Comparison of ENCODE assay signal across 8 cellular contexts in the genomic region with DNA sequence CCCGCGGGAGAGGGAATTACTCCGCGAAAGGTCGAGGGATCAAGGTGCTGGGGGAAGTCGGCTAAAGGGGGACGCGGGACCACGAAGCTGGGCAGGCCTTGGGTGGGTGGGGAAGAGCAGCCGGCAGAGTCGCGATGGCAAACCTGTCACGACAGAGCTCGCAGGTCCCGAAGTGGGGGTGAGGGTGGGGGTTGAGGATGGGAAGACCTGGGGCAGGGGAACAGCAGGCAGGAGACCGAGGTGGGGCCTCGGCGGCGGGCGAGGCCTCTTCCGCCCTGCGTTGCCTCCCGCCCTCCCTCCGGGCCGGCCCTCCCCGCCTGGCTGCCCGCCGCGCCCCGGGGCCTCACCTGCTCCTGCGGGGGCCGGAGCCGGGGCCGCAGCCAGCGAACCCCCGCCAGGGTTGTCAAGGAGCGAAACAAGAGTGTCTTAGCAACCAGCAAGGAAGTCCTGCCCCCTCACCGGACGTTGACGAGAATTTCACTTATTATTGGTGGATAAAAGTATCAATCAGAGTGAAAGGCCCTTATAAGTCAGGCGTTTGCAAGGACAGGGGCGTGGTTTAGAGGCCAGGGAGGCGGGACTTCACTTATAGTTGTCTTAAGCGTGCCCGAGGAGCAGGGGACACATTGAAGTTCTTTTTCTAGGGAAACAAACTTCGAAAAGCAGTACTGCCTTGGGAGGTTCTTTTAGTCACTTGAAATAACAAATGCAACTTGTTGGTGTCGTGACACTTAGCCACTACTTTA. TPM values are rescaled to one million over a fixed set of nuclear protein-coding genes. Genes with fewer than 3 reads are reported as not detected.
DNase-seq lines count a peak whose midpoint lies in the region; ATAC-seq and TF ChIP-seq lines count a peak whose summit lies in the region.

A gene with protein sequence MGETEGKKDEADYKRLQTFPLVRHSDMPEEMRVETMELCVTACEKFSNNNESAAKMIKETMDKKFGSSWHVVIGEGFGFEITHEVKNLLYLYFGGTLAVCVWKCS (minus strand): TSS at position 423 of the 746 bp plus-strand sequence. CDS start 11,412 bp downstream, outside the sequence.

- peak within 1 kb of the TSS; percentile 90 for H3K4me3 ChIP-seq in left ventricle myocardium inferior
- H3K4me3 ChIP-seq in upper lobe of right lung: peak within 1 kb of the TSS; percentile 71

- H3K4me1 ChIP-seq in left ventricle myocardium inferior: peaks cover 29% of the 10 kb centered on the region
- peaks cover 16% of the 10 kb centered on the region for H3K4me1 ChIP-seq in upper lobe of right lung

- ATAC-seq in GM18498 (IDR thresholded peaks at IDR 0.05; ENCODE audit: unreplicated experiment) (peak; percentile 94), HG02938 (IDR thresholded peaks at IDR 0.05; ENCODE audit: unreplicated experiment) (peak; percentile 97), T-helper 17 cell (peak; percentile 99), upper lobe of right lung (peak; percentile 98)

- intact Hi-C loops in left ventricle myocardium inferior (cut with micrococcal nuclease): no loop called here
- intact Hi-C loops in posterior vena cava (cut with DNase I): no loop called here
- intact Hi-C loops in upper lobe of right lung (cut with DNase I): no loop called here

- H3K4me1 Mint-ChIP-seq in T-helper 17 cell: peaks cover 8% of the 10 kb centered on the region

- H3K36me3 ChIP-seq in left ventricle myocardium inferior (peaks cover 12% of the 10 kb centered on the region), upper lobe of right lung (peaks cover 9% of the 10 kb centered on the region)

- DNase-seq in NCI-H1694 treated with DMSO at 0.1 percent for 48 hours (lab: John Stamatoyannopoulos, UW): peak; percentile 93
- DNase-seq in T-helper 17 cell: peak; percentile 72 to 83 (median 80)
- peak; percentile 95 for DNase-seq in left ventricle myocardium inferior
- peak; percentile 97 for DNase-seq in posterior vena cava (ENCODE audit: low spot score)
- DNase-seq in upper lobe of right lung: peak; percentile 95

- peak within 1 kb of the TSS; percentile 94 for H3K4me3 Mint-ChIP-seq in T-helper 17 cell

- peak within 1 kb of the TSS; percentile 90 for H3K27ac Mint-ChIP-seq in T-helper 17 cell

- H3K27ac ChIP-seq in angular gyrus (ENCODE audit: low read depth, low read length): peak within 1 kb of the TSS; percentile 43
- H3K27ac ChIP-seq in left ventricle myocardium inferior (replicated peaks): peak within 1 kb of the TSS; percentile 92
- peak within 1 kb of the TSS; percentile 84 for H3K27ac ChIP-seq in upper lobe of right lung

- TF ChIP-seq CTCF in left ventricle myocardium inferior (IDR thresholded peaks at IDR 0.05; ENCODE audit: borderline replicate concordance) (no peak), upper lobe of right lung (IDR thresholded peaks at IDR 0.05) (no peak)

- peaks cover 32% of the 10 kb centered on the region for H3K27me3 Mint-ChIP-seq in T-helper 17 cell

- H3K9me3 ChIP-seq in T-helper 17 cell (ENCODE audit: control insufficient read depth, low read length, poor library complexity, severe bottlenecking) (no peaks in the 10 kb centered on the region), left ventricle myocardium inferior (replicated peaks) (no peaks in the 10 kb centered on the region), upper lobe of right lung (no peaks in the 10 kb centered on the region)

- peaks cover 6% of the 10 kb centered on the region for H3K36me3 Mint-ChIP-seq in T-helper 17 cell (ENCODE audit: low read depth)

- H3K27me3 ChIP-seq in left ventricle myocardium inferior (ENCODE audit: low read depth) (no peaks in the 10 kb centered on the region), upper lobe of right lung (peaks cover 9% of the 10 kb centered on the region)

RNA-seq across cellular contexts. Expression of the gene that starts here (rescaled TPM):
- total RNA-seq in T-helper 17 cell: 1 to 10 TPM; 5.1 to 7.2 TPM
- total RNA-seq in left ventricle myocardium inferior: 10.0 TPM
- total RNA-seq in posterior vena cava: 1 to 10 TPM; 5.9 to 8.3 TPM
- total RNA-seq in upper lobe of right lung: 16.0 TPM

Comparison
In these comparisons a context has a peak if more than half of its experiments do, and no peak if none do; other contexts are left out.
1. Peak in every context shown above with its lines: DNase-seq, ATAC-seq, H3K4me3 ChIP-seq and H3K27ac ChIP-seq.